8 cellular contexts compared by ENCODE assay signal in the genomic region with DNA sequence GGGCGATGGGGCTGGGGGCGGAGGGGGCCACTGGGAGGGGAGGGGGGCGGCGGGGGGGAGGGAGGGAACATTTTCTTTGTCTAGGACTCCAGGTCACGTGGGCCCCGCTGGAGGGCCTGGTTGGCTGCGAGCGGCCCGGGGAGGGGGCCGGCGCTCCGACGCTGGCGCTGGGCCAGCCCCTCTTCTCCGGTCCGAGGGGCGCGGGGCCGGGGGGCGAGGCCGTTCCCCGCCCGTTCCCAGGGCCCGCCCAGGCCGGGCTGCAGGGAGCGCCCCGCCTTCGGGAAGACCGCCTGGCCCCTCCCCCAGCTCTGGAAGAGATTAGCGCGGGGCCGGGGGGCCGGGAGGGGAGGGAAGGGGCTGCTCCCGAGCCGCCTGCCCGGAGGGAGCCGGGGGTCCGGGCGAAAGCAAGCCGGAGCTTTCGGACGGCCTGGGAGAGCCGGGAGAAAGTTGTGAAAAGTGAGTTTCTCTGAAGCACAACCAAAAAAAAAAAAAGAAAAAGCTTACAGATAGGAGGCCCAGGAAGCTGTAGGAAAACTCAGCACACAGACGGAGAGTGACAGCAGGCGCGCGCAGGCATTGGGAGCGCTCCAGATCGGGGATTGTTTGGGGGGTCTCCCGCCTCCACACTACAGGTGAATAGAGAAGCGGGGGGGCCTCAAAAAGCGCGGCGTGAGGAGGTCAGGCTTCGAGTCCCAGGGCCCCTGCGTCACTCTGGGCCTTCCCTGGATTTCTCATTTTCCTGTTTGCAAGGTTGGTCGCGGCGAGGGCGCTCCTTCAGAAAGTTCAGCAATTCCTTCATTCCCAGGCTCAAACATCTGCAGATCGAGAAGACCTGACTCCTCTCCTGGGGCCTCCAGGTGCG.
DNase-seq lines count a peak whose midpoint lies in the region; ATAC-seq and TF ChIP-seq lines count a peak whose summit lies in the region.

No MANE protein-coding gene starts in this region.

- H3K36me3 ChIP-seq in vagina, result peaks cover 0 to 8% of the 10 kb centered on the region in 2 donors

- H3K4me3 Mint-ChIP-seq in activated T-helper 2 cell treated with anti-CD3 and anti-CD28 coated beads, Interferon-gamma antibody, Interleukin-2, Interleukin-4, amounts not matched to agents 10 μg/mL and 5 μg/mL and 100 μg/mL, durations not matched to agents 14 hours and 24 hours and 36 hours (ENCODE audit: low read depth), result peak overlapping the region; percentile 56

- TF ChIP-seq CTCF in foreskin fibroblast (IDR thresholded peaks at IDR 0.05; ENCODE audit: low read depth, low read length) (no peak), omental fat pad (IDR thresholded peaks at IDR 0.05) (no peak), vagina (IDR thresholded peaks at IDR 0.05) (no peak)

- intact Hi-C loops in activated T-helper 2 cell treated with anti-CD3 and anti-CD28 coated beads, Interferon-gamma antibody, Interleukin-2, Interleukin-4, amounts not matched to agents 10 μg/mL and 5 μg/mL and 100 μg/mL, durations not matched to agents 14 hours and 24 hours and 36 hours (cut with micrococcal nuclease), result no loop called here
- intact Hi-C loops in vagina (cut with DNase I), result no loop called here

- H3K27ac Mint-ChIP-seq in activated T-helper 2 cell treated with anti-CD3 and anti-CD28 coated beads, Interferon-gamma antibody, Interleukin-2, Interleukin-4, amounts not matched to agents 10 μg/mL and 5 μg/mL and 100 μg/mL, durations not matched to agents 14 hours and 24 hours and 36 hours, result no peak overlapping the region

- peak; percentile 85 for DNase-seq in COLO668 (lab: John Stamatoyannopoulos, UW; ENCODE audit: unreplicated experiment)
- DNase-seq in NCI-H748 treated with DMSO at 0.1 percent for 48 hours (lab: John Stamatoyannopoulos, UW), result peak; percentile 73
- peak; percentile 46 for DNase-seq in activated T-helper 2 cell treated with anti-CD3 and anti-CD28 coated beads, Interferon-gamma antibody, Interleukin-2, Interleukin-4, amounts not matched to agents 10 μg/mL and 5 μg/mL and 100 μg/mL, durations not matched to agents 14 hours and 24 hours and 36 hours (ENCODE audit: low spot score)
- DNase-seq in foreskin fibroblast, result peak; percentile 29 to 68
- DNase-seq in omental fat pad (ENCODE audit: low spot score), result no peak
- DNase-seq in vagina (ENCODE audit: extremely low spot score in 2 of 2), result no peak
- DNase-seq in SW480 (ENCODE audit: low spot score), result no peak

- H3K4me1 ChIP-seq in vagina, result peaks cover 25% of the 10 kb centered on the region

- no peaks in the 10 kb centered on the region for H3K9me3 ChIP-seq in vagina

- peak overlapping the region; percentile 86 for H3K27ac ChIP-seq in vagina

- H3K27me3 Mint-ChIP-seq in activated T-helper 2 cell treated with anti-CD3 and anti-CD28 coated beads, Interferon-gamma antibody, Interleukin-2, Interleukin-4, amounts not matched to agents 10 μg/mL and 5 μg/mL and 100 μg/mL, durations not matched to agents 14 hours and 24 hours and 36 hours (ENCODE audit: low read depth), result no peaks in the 10 kb centered on the region

- ATAC-seq in HG02678 (IDR thresholded peaks at IDR 0.05; ENCODE audit: unreplicated experiment) (peak; percentile 58), omental fat pad (ENCODE audit: low FRiP score) (peak; percentile 37)

- peaks cover 75% of the 10 kb centered on the region for H3K36me3 Mint-ChIP-seq in activated T-helper 2 cell treated with anti-CD3 and anti-CD28 coated beads, Interferon-gamma antibody, Interleukin-2, Interleukin-4, amounts not matched to agents 10 μg/mL and 5 μg/mL and 100 μg/mL, durations not matched to agents 14 hours and 24 hours and 36 hours (ENCODE audit: low read depth)

- no peaks in the 10 kb centered on the region for H3K27me3 ChIP-seq in vagina

- H3K4me3 ChIP-seq in foreskin fibroblast (ENCODE audit: low read depth in 1 of 2, low read length in 2 of 2) (peak overlapping the region; percentile 40 to 45), vagina (peak overlapping the region; percentile 55 to 58)

- H3K4me1 Mint-ChIP-seq in activated T-helper 2 cell treated with anti-CD3 and anti-CD28 coated beads, Interferon-gamma antibody, Interleukin-2, Interleukin-4, amounts not matched to agents 10 μg/mL and 5 μg/mL and 100 μg/mL, durations not matched to agents 14 hours and 24 hours and 36 hours (ENCODE audit: low read depth), result peaks cover 21% of the 10 kb centered on the region

- no peaks in the 10 kb centered on the region for H3K9me3 Mint-ChIP-seq in activated T-helper 2 cell treated with anti-CD3 and anti-CD28 coated beads, Interferon-gamma antibody, Interleukin-2, Interleukin-4, amounts not matched to agents 10 μg/mL and 5 μg/mL and 100 μg/mL, durations not matched to agents 14 hours and 24 hours and 36 hours

- no peak for TF ChIP-seq POLR2A in vagina (IDR thresholded peaks at IDR 0.05)

Comparison
In these comparisons a context has a peak if more than half of its experiments do, and no peak if none do; other contexts are left out.
1. DNase-seq: peak in COLO668 (single experiment), NCI-H748 treated with DMSO at 0.1 percent for 48 hours (single experiment), activated T-helper 2 cell treated with anti-CD3 and anti-CD28 coated beads, Interferon-gamma antibody, Interleukin-2, Interleukin-4, amounts not matched to agents 10 μg/mL and 5 μg/mL and 100 μg/mL, durations not matched to agents 14 hours and 24 hours and 36 hours (single experiment) and foreskin fibroblast (2 of 2); none in omental fat pad (single experiment), vagina (0 of 2) and SW480 (single experiment).